8 cellular contexts compared by ENCODE assay signal in the genomic region with DNA sequence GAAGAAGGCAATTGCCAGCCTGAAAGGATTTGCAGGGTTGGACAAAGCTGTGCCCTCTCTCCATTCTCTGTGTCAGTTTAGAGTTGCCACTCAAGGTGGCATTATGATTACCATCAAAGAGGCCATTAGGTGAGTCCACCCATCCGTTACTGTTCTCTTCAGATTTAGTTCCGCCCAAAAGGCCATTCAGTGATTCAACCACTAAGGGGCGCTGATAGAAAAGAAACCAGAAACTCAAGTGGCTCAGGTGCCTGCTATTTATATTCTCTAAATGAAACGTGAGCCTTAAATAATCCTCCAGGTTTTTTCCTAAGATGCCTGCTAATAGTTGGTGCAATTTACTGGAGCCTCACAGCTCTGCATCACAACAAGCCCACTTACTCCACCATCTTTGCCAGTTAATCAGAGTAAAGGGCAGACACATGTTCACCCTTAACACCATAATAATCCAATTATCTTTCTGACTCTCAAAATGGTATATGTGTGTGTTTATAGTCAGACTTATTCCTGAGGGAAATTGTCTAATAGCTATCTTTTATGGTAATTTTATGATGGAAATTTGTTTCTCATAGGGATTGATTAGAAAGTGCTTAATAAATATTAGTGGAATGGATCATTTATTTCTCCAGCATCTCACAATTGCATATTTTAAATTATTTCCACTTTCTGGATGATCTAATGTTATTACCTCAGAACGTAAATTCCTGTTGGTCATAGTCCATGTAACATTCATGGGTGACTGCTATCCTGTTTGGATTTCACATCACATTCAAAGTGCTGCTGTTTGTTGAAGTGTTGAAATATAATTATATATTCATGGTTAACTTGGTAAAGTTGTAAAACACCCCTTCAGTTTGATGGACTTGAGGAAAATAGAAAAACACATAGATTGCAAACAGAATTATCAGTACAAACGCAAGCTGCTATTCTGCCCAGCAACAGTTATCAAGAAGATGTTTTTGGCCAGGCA. TPM values are rescaled to one million over a fixed set of nuclear protein-coding genes. Genes with fewer than 3 reads are reported as not detected.
DNase-seq lines count a peak whose midpoint lies in the region; TF ChIP-seq lines count a peak whose summit lies in the region.

No MANE protein-coding gene starts in this region.

- H3K27ac ChIP-seq in uterus = no peak overlapping the region

- H3K9me3 ChIP-seq in uterus = no peaks in the 10 kb centered on the region

- no peak overlapping the region for H3K4me3 ChIP-seq in uterus

- intact Hi-C loops in uterus (cut with DNase I; ENCODE audit: low total_unique reads) = no loop called here

- no peaks in the 10 kb centered on the region for H3K4me1 ChIP-seq in uterus

- no peak for TF ChIP-seq POLR2A in uterus (IDR thresholded peaks at IDR 0.05)

- no peaks in the 10 kb centered on the region for H3K36me3 ChIP-seq in uterus

- H3K27me3 ChIP-seq in uterus = no peaks in the 10 kb centered on the region

- in situ Hi-C loops in Caki2 (cut with HindIII; ENCODE audit: low pct_unique_long_range_greater_than_20kb, low sequenced_read_pairs) (no loop called here), T47D (cut with HindIII; ENCODE audit: low pct_unique_long_range_greater_than_20kb, low sequenced_read_pairs) (no loop called here)

- DNase-seq in Caki2 (ENCODE audit: low read depth) (peak; percentile 86), HS-5 (ENCODE audit: low read depth) (peak; percentile 8), NCI-H69 (lab: John Stamatoyannopoulos, UW) (peak; percentile 79), T47D (ENCODE audit: low read depth in 1 of 2, low spot score in 1 of 2) (peak; percentile 33 to 77), kidney glomerular epithelial cell (lab: John Stamatoyannopoulos, UW) (peak; percentile 74), uterus (no peak), cortex of kidney (lab: John Stamatoyannopoulos, UW) (no peak), OCI-M2 (lab: John Stamatoyannopoulos, UW; ENCODE audit: unreplicated experiment) (no peak)

- peak in 3 of 4 experiments; percentile 32 to 41 (median 37) for TF ChIP-seq CTCF in uterus (IDR thresholded peaks at IDR 0.05)

RNA-seq across cellular contexts. Expression of a gene that starts 59.3 kb away (rescaled TPM):
- 9.8 and 12.3 TPM in 2 replicates for total RNA-seq in Caki2 (2014; rRNA removed; shearing (Covaris generic); ENCODE audit: low replicate concordance)
- total RNA-seq in uterus = 10 to 100 TPM; 21.5 to 44.9 (median 37.5) TPM

Comparison
In these comparisons a context has a peak if more than half of its experiments do, and no peak if none do; other contexts are left out.
1. DNase-seq: peak in Caki2 (single experiment), HS-5 (single experiment), NCI-H69 (single experiment), T47D (2 of 2) and kidney glomerular epithelial cell (single experiment); none in uterus (0 of 2), cortex of kidney (single experiment) and OCI-M2 (single experiment).